Comparison of ENCODE assay signal across 13 cellular contexts in genomic region chr6:106637718-106638341, GRCh38. TPM values are rescaled to one million over a fixed set of nuclear protein-coding genes. Genes with fewer than 3 reads are reported as not detected.
DNase-seq lines count a peak whose midpoint lies in the region; ATAC-seq and TF ChIP-seq lines count a peak whose summit lies in the region.
"Had no signal": no experiment of that assay in that cellular context is flagged by ENCODE, and none has a peak within 500 bp of the region (broad histone marks: within the 10 kb centered on the region; RNA-seq: fewer than 3 reads in every experiment).

No MANE protein-coding gene starts in this region.

- peak; percentile 76 for ATAC-seq in HG02610 (IDR thresholded peaks at IDR 0.05; ENCODE audit: unreplicated experiment)
- ATAC-seq in stimulated activated effector memory CD8-positive, alpha-beta T cell treated with anti-CD3 and anti-CD28 coated beads, Interleukin-12 subunit alpha, Interleukin-12 subunit beta, amount 100 ng/mL, for 72 hours: no peak
- ATAC-seq: A549, natural killer cell had no signal

- peak overlapping the region; percentile 37 to 97 (median 40) for H3K27ac Mint-ChIP-seq in IgD-negative memory B cell
- peak overlapping the region; percentile 2 for H3K27ac Mint-ChIP-seq in stimulated activated effector memory CD8-positive, alpha-beta T cell treated with anti-CD3 and anti-CD28 coated beads, Interleukin-12 subunit alpha, Interleukin-12 subunit beta, amount 100 ng/mL, for 72 hours

- H3K36me3 Mint-ChIP-seq in IgD-negative memory B cell: peaks cover 14% of the 10 kb centered on the region
- H3K36me3 Mint-ChIP-seq in stimulated activated effector memory CD8-positive, alpha-beta T cell treated with anti-CD3 and anti-CD28 coated beads, Interleukin-12 subunit alpha, Interleukin-12 subunit beta, amount 100 ng/mL, for 72 hours: peaks cover 28% of the 10 kb centered on the region
- H3K36me3 Mint-ChIP-seq: natural killer cell had no signal

- no peak overlapping the region for H3K27ac ChIP-seq in RWPE1
- H3K27ac ChIP-seq: A549 had no signal

- CTCF ChIA-PET in RWPE1 (lab: Yijun Ruan, JAX): interaction anchor here (0.6 to 0.7 kb wide), 2 partner anchors 246 to 1106 kb away, joined by 3 to 4 read pairs; no protein-coding TSS in a partner anchor

- peaks cover 0 to 2% (median 0%) of the 10 kb centered on the region in 3 donors for H3K9me3 Mint-ChIP-seq in IgD-negative memory B cell
- no peaks in the 10 kb centered on the region for H3K9me3 Mint-ChIP-seq in stimulated activated effector memory CD8-positive, alpha-beta T cell treated with anti-CD3 and anti-CD28 coated beads, Interleukin-12 subunit alpha, Interleukin-12 subunit beta, amount 100 ng/mL, for 72 hours
- H3K9me3 Mint-ChIP-seq: natural killer cell had no signal

- POLR2A ChIA-PET in RWPE1 (lab: Yijun Ruan, JAX; ENCODE audit: low non-redundant PET): no interaction called here

- DNase-seq in SIG-M5 treated with dmso at 0.1 percent for 504 hours (lab: John Stamatoyannopoulos, UW; ENCODE audit: unreplicated experiment): peak; percentile 49
- no peak for DNase-seq in SIG-M5 (lab: John Stamatoyannopoulos, UW)
- no peak for DNase-seq in stimulated activated effector memory CD8-positive, alpha-beta T cell treated with anti-CD3 and anti-CD28 coated beads, Interleukin-12 subunit alpha, Interleukin-12 subunit beta, amount 100 ng/mL, for 72 hours (ENCODE audit: low spot score in 2 of 2)
- DNase-seq in DMS53 (lab: John Stamatoyannopoulos, UW): no peak
- DNase-seq in RWPE1 (ENCODE audit: low spot score): no peak
- DNase-seq in DMS 273 (lab: John Stamatoyannopoulos, UW; ENCODE audit: unreplicated experiment): no peak
- DNase-seq: amniotic stem cell, foreskin melanocyte, natural killer cell, NCI-H2081 treated with DMSO at 0.1 percent for 48 hours had no signal

- TF ChIP-seq CTCF in RWPE1 (conservative IDR thresholded peaks at IDR 0.05; ENCODE audit: low read depth): no peak

- H3K4me1 Mint-ChIP-seq in IgD-negative memory B cell: peaks cover 44 to 50% (median 45%) of the 10 kb centered on the region in 3 donors
- peaks cover 28% of the 10 kb centered on the region for H3K4me1 Mint-ChIP-seq in stimulated activated effector memory CD8-positive, alpha-beta T cell treated with anti-CD3 and anti-CD28 coated beads, Interleukin-12 subunit alpha, Interleukin-12 subunit beta, amount 100 ng/mL, for 72 hours

- H3K27me3 Mint-ChIP-seq in IgD-negative memory B cell: no peaks in the 10 kb centered on the region

- peak overlapping the region; percentile 51 to 88 (median 78) for H3K4me3 Mint-ChIP-seq in IgD-negative memory B cell
- H3K4me3 Mint-ChIP-seq in stimulated activated effector memory CD8-positive, alpha-beta T cell treated with anti-CD3 and anti-CD28 coated beads, Interleukin-12 subunit alpha, Interleukin-12 subunit beta, amount 100 ng/mL, for 72 hours: no peak overlapping the region
- H3K4me3 Mint-ChIP-seq: natural killer cell had no signal

RNA-seq across cellular contexts. Expression of gene QRSL1, which starts 8.5 kb away (rescaled TPM):
- 78.5 TPM for polyA plus RNA-seq in IgD-negative memory B cell

RNA-seq across cellular contexts. Expression of gene RTN4IP1, which starts 8.5 kb away (rescaled TPM):
- 14.2 TPM for polyA plus RNA-seq in IgD-negative memory B cell
